In the genomic region with DNA sequence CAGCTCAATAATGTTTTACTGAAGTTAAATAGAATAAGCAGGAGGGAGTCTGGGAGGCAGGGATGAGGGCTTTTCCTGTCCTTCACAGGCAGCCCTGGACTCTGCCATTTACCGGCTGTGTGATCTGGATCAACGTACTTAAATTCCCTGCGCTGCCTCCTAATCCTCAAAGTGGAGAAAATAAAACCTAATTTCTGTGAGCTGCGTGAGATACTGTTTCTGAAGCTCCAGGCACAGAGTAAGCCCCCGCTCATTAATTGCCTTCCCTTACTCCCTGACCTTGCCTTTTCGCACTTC, we compare ENCODE assay signal across 8 cellular contexts. TPM values are rescaled to one million over a fixed set of nuclear protein-coding genes. Genes with fewer than 3 reads are reported as not detected.
DNase-seq lines count a peak whose midpoint lies in the region; ATAC-seq and TF ChIP-seq lines count a peak whose summit lies in the region.

No MANE protein-coding gene starts in this region.

- peaks cover 30% of the 10 kb centered on the region for H3K4me1 Mint-ChIP-seq in activated CD4-positive, alpha-beta memory T cell treated with anti-CD3 and anti-CD28 coated beads for 36 hours (ENCODE audit: low read depth)

- WGBS in hepatocyte (ENCODE audit: low lambda C conversion rate, missing lambda C conversion rate) = 14% methylated on average over 6 of the region's 6 CpGs

- H3K79me2 ChIP-seq in hepatocyte = peaks cover 44% of the 10 kb centered on the region

- H3K9me3 ChIP-seq in HAP-1 (no peaks in the 10 kb centered on the region), hepatocyte (ENCODE audit: low read depth) (no peaks in the 10 kb centered on the region), skeletal muscle satellite cell (replicated peaks; ENCODE audit: low read length) (no peaks in the 10 kb centered on the region)

- H3K4me3 ChIP-seq in HAP-1 (peak overlapping the region; percentile 69), hepatocyte (peak overlapping the region; percentile 7), skeletal muscle satellite cell (ENCODE audit: low read length) (peak overlapping the region; percentile 98)

- no peak overlapping the region for H3K27ac Mint-ChIP-seq in activated CD4-positive, alpha-beta memory T cell treated with anti-CD3 and anti-CD28 coated beads for 36 hours

- no peaks in the 10 kb centered on the region for H3K36me3 Mint-ChIP-seq in activated CD4-positive, alpha-beta memory T cell treated with anti-CD3 and anti-CD28 coated beads for 36 hours

- TF ChIP-seq CTCF in hepatocyte (IDR thresholded peaks at IDR 0.05; ENCODE audit: poor library complexity) = no peak

- CTCF ChIA-PET in activated CD4-positive, alpha-beta memory T cell treated with anti-CD3 and anti-CD28 coated beads for 36 hours (lab: Charles Lee) = interaction anchor here (0.6 to 1.5 kb wide), 3 partner anchors 37 to 1520 kb away, joined by 3 read pairs; no protein-coding TSS in a partner anchor

- POLR2A ChIA-PET in activated CD4-positive, alpha-beta memory T cell treated with anti-CD3 and anti-CD28 coated beads for 36 hours (lab: Charles Lee) = interaction anchor here (0.9 to 1.3 kb wide), 3 partner anchors 10 to 1406 kb away, joined by 3 to 4 read pairs (median 3); a partner anchor contains a TSS

- H3K27me3 ChIP-seq in HAP-1 (ENCODE audit: low read depth) = no peaks in the 10 kb centered on the region
- H3K27me3 ChIP-seq in hepatocyte = no peaks in the 10 kb centered on the region
- H3K27me3 ChIP-seq in skeletal muscle satellite cell (ENCODE audit: control insufficient read depth, insufficient read depth, low read length) = peaks cover 20% of the 10 kb centered on the region

- H3K4me1 ChIP-seq in HAP-1 (peaks cover 10% of the 10 kb centered on the region; the same call in 1 of the 2 replicates), hepatocyte (ENCODE audit: insufficient read depth) (peaks cover 30% of the 10 kb centered on the region), skeletal muscle satellite cell (ENCODE audit: control insufficient read depth, insufficient read depth, low read length) (peaks cover 15% of the 10 kb centered on the region)

- peak overlapping the region; percentile 34 for H2AFZ ChIP-seq in hepatocyte

- DNase-seq in HAP-1 (ENCODE audit: low spot score in 2 of 2) (no peak), hepatocyte (ENCODE audit: low spot score) (no peak), amniotic stem cell (lab: John Stamatoyannopoulos, UW) (no peak), NCI-H2107 treated with DMSO at 0.1 percent for 48 hours (lab: John Stamatoyannopoulos, UW; ENCODE audit: unreplicated experiment) (no peak)
- no peak for DNase-seq in activated CD4-positive, alpha-beta memory T cell treated with anti-CD3 and anti-CD28 coated beads for 36 hours

- no peak overlapping the region for H3K27ac ChIP-seq in hepatocyte

- H3K4me3 Mint-ChIP-seq in activated CD4-positive, alpha-beta memory T cell treated with anti-CD3 and anti-CD28 coated beads for 36 hours = peak overlapping the region; percentile 81

- no peaks in the 10 kb centered on the region for H3K9me3 Mint-ChIP-seq in activated CD4-positive, alpha-beta memory T cell treated with anti-CD3 and anti-CD28 coated beads for 36 hours

- no peak for ATAC-seq in HG03108 (IDR thresholded peaks at IDR 0.05; ENCODE audit: unreplicated experiment)
- ATAC-seq in HG03378 (IDR thresholded peaks at IDR 0.05; ENCODE audit: unreplicated experiment) = no peak

- peak overlapping the region; percentile 82 for H3K4me2 ChIP-seq in hepatocyte
- H3K4me2 ChIP-seq in skeletal muscle satellite cell (ENCODE audit: low read length) = peak overlapping the region; percentile 93

- H3K9ac ChIP-seq in skeletal muscle satellite cell (ENCODE audit: low read depth, low read length) = peak overlapping the region; percentile 89

- no peaks in the 10 kb centered on the region for H3K9me2 ChIP-seq in hepatocyte (replicated peaks; ENCODE audit: insufficient read depth)

- no peaks in the 10 kb centered on the region for H3K27me3 Mint-ChIP-seq in activated CD4-positive, alpha-beta memory T cell treated with anti-CD3 and anti-CD28 coated beads for 36 hours

- H3K36me3 ChIP-seq in HAP-1 (replicated peaks) = no peaks in the 10 kb centered on the region
- no peaks in the 10 kb centered on the region for H3K36me3 ChIP-seq in hepatocyte (replicated peaks; ENCODE audit: insufficient read depth, low read depth)
- no peaks in the 10 kb centered on the region for H3K36me3 ChIP-seq in skeletal muscle satellite cell (ENCODE audit: insufficient read depth, low read length)

- peaks cover 24% of the 10 kb centered on the region for H4K20me1 ChIP-seq in hepatocyte (ENCODE audit: insufficient read depth, poor library complexity, severe bottlenecking)

- intact Hi-C loops in activated CD4-positive, alpha-beta memory T cell treated with anti-CD3 and anti-CD28 coated beads for 36 hours (cut with micrococcal nuclease) = loop anchor here (2.0 kb wide), 1 partner anchor 134 kb away; a partner anchor contains a TSS

- in situ Hi-C loops in HAP-1 (cut with MboI; ENCODE audit: low sequenced_read_pairs) = no loop called here

RNA-seq across cellular contexts. Expression of a gene that starts 0.3 kb away (rescaled TPM):
- total RNA-seq in activated CD4-positive, alpha-beta memory T cell treated with anti-CD3 and anti-CD28 coated beads for 36 hours = 10 to 100 TPM; 21.7 to 21.8 TPM
- 71.8 and 82.0 TPM in 2 replicates for total RNA-seq in hepatocyte
- 88.4 and 97.3 TPM in 2 replicates for polyA plus RNA-seq in hepatocyte
- total RNA-seq in skeletal muscle satellite cell (2012; rRNA removed) = 34.3 and 39.5 TPM in 2 replicates

RNA-seq across cellular contexts. Expression of a gene that starts 39.0 kb away (rescaled TPM):
- not detected for total RNA-seq in activated CD4-positive, alpha-beta memory T cell treated with anti-CD3 and anti-CD28 coated beads for 36 hours
- 0.88 and 1.4 TPM in 2 replicates for total RNA-seq in hepatocyte
- 1.8 and 4.2 TPM in 2 replicates for polyA plus RNA-seq in hepatocyte
- total RNA-seq in skeletal muscle satellite cell (2012; rRNA removed) = not detected in 2 replicates

Comparison
In these comparisons a context has a peak if more than half of its experiments do, and no peak if none do; other contexts are left out.
1. H3K4me3 ChIP-seq: peak in every context shown above with its lines; median percentile 98 in skeletal muscle satellite cell; 69 in HAP-1; 7 in hepatocyte.